Comparison of ENCODE assay signal across 13 cellular contexts in genomic region chr1:172484252-172484651, GRCh38.
"Had no signal": no experiment of that assay in that cellular context is flagged by ENCODE, and none has a peak within 500 bp of the region (broad histone marks: within the 10 kb centered on the region; RNA-seq: fewer than 3 reads in every experiment).

No MANE protein-coding gene starts in this region.

- H3K36me3 Mint-ChIP-seq: activated naive CD8-positive, alpha-beta T cell treated with anti-CD3 and anti-CD28 coated beads, Interleukin-2, amount 10 ng/mL, durations not matched to agents 7 days and 5 days; memory B cell had no signal

- H3K4me1 Mint-ChIP-seq: memory B cell had no signal

- H3K27ac ChIP-seq: ascending aorta, left lung, vagina had no signal

- H3K4me3 ChIP-seq: ascending aorta, left lung, vagina had no signal

- H3K9me3 ChIP-seq: ascending aorta, left lung, vagina had no signal

- H3K36me3 ChIP-seq: ascending aorta, left lung, vagina had no signal

- H3K27ac Mint-ChIP-seq: activated CD8-positive, alpha-beta T cell treated with anti-CD3 and anti-CD28 coated beads for 36 hours; activated naive CD8-positive, alpha-beta T cell treated with anti-CD3 and anti-CD28 coated beads, Interleukin-2, amount 10 ng/mL, durations not matched to agents 7 days and 5 days; activated T-cell treated with anti-CD3 and anti-CD28 coated beads, Interleukin-2, amount 50 U/mL, for 72 hours; memory B cell; nephron had no signal

- DNase-seq: activated CD4-positive, alpha-beta T cell treated with anti-CD3 and anti-CD28 coated beads for 4 hours; activated CD8-positive, alpha-beta memory T cell treated with anti-CD3 and anti-CD28 coated beads, Interleukin-2, amount 50 U/mL, for 4 hours; activated CD8-positive, alpha-beta T cell treated with anti-CD3 and anti-CD28 coated beads for 36 hours; activated gamma-delta T cell treated with Interleukin-2 at 50 U/mL for 16 hours; activated naive CD8-positive, alpha-beta T cell treated with anti-CD3 and anti-CD28 coated beads, Interleukin-2, amount 10 ng/mL, durations not matched to agents 7 days and 5 days; activated T-cell treated with anti-CD3 and anti-CD28 coated beads, Interleukin-2, amount 50 U/mL, for 72 hours; foreskin melanocyte; head of caudate nucleus; left lung had no signal

- H3K4me1 ChIP-seq: ascending aorta, left lung, vagina had no signal

- H3K4me3 Mint-ChIP-seq: activated CD8-positive, alpha-beta T cell treated with anti-CD3 and anti-CD28 coated beads for 36 hours; activated naive CD8-positive, alpha-beta T cell treated with anti-CD3 and anti-CD28 coated beads, Interleukin-2, amount 10 ng/mL, durations not matched to agents 7 days and 5 days; activated T-cell treated with anti-CD3 and anti-CD28 coated beads, Interleukin-2, amount 50 U/mL, for 72 hours; memory B cell; nephron had no signal

- H3K27me3 ChIP-seq: ascending aorta, vagina had no signal

- H3K9me3 Mint-ChIP-seq: activated CD8-positive, alpha-beta T cell treated with anti-CD3 and anti-CD28 coated beads for 36 hours; activated naive CD8-positive, alpha-beta T cell treated with anti-CD3 and anti-CD28 coated beads, Interleukin-2, amount 10 ng/mL, durations not matched to agents 7 days and 5 days; activated T-cell treated with anti-CD3 and anti-CD28 coated beads, Interleukin-2, amount 50 U/mL, for 72 hours; nephron had no signal

- ATAC-seq: activated CD8-positive, alpha-beta T cell treated with anti-CD3 and anti-CD28 coated beads for 36 hours; activated T-cell treated with anti-CD3 and anti-CD28 coated beads, Interleukin-2, amount 50 U/mL, for 72 hours had no signal
